9 cellular contexts compared by ENCODE assay signal in the genomic region with DNA sequence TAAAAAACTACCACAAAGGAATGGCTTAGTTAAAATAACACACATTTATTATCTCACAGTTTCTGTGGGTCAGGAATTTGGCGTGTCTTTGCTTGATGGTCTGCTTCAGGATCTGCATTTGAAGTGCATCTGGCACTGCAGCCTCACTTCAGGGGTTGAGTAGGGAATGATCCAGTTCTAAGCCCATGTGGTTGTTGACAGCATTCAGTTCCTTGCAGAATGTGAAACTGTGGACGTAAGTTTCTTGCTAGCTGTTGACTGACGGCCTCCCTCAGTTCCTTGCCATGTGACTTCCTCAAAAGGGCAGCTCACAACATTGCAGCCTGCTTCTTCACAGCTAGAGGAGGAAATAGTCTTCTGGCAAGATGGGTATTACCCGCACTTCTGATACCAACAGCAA. TPM values are rescaled to one million over a fixed set of nuclear protein-coding genes. Genes with fewer than 3 reads are reported as not detected.
A peak's percentile ranks its signal among the peaks of the same experiment; 100 is the strongest.
DNase-seq lines count a peak whose midpoint lies in the region; ATAC-seq, FAIRE-seq and TF ChIP-seq lines count a peak whose summit lies in the region.
"Had no signal": no experiment of that assay in that cellular context is flagged by ENCODE, and none has a peak within 500 bp of the region (broad histone marks: within the 10 kb centered on the region; RNA-seq: fewer than 3 reads in every experiment).

No MANE protein-coding gene starts in this region.

- no peak for TF ChIP-seq CTCF in CD8-positive, alpha-beta T cell (IDR thresholded peaks at IDR 0.05)
- no peak for TF ChIP-seq CTCF in gastrocnemius medialis (IDR thresholded peaks at IDR 0.05 in 4 of 5, conservative IDR thresholded peaks at IDR 0.05 in 1 of 5)

- FAIRE-seq in urothelium cell line (lab: Jason Lieb, UNC): no peak
- FAIRE-seq: pancreas had no signal

- H3K9me3 ChIP-seq in CD8-positive, alpha-beta T cell (ENCODE audit: low read length): no peaks in the 10 kb centered on the region
- H3K9me3 ChIP-seq in duodenal mucosa (ENCODE audit: control insufficient read depth in 1 of 2, low read length in 2 of 2): no peaks in the 10 kb centered on the region
- H3K9me3 ChIP-seq in gastrocnemius medialis: no peaks in the 10 kb centered on the region
- H3K9me3 ChIP-seq: pancreas had no signal

- peak overlapping the region; percentile 85 for H3K27ac Mint-ChIP-seq in CD8-positive, alpha-beta T cell
- peak overlapping the region; percentile 83 for H3K27ac Mint-ChIP-seq in T-helper 1 cell treated with Interleukin-12 subunit alpha and Interleukin-12 subunit beta and Interleukin-4 antibody, amounts not matched to agents 30 μg/mL and 1 μg/mL, for 36 hours

- H3K27me3 ChIP-seq in CD8-positive, alpha-beta T cell (ENCODE audit: insufficient read depth, low read length): no peaks in the 10 kb centered on the region
- H3K27me3 ChIP-seq in duodenal mucosa (ENCODE audit: control insufficient read depth in 1 of 2, insufficient read depth in 2 of 2, low read length in 2 of 2) (no peaks in the 10 kb centered on the region), gastrocnemius medialis (no peaks in the 10 kb centered on the region)
- H3K27me3 ChIP-seq: pancreas had no signal

- H3K27me3 Mint-ChIP-seq in CD8-positive, alpha-beta T cell (ENCODE audit: low read depth): no peaks in the 10 kb centered on the region
- no peaks in the 10 kb centered on the region for H3K27me3 Mint-ChIP-seq in T-helper 1 cell treated with Interleukin-12 subunit alpha and Interleukin-12 subunit beta and Interleukin-4 antibody, amounts not matched to agents 30 μg/mL and 1 μg/mL, for 36 hours (ENCODE audit: low read depth)

- peak in 6 of 7 experiments; percentile 14 to 62 (median 27) for DNase-seq in CD8-positive, alpha-beta T cell
- peak; percentile 34 to 37 for DNase-seq in gastrocnemius medialis
- no peak for DNase-seq in amniotic stem cell (lab: John Stamatoyannopoulos, UW)
- DNase-seq in urothelium cell line (ENCODE audit: low spot score): no peak

- no peaks in the 10 kb centered on the region for H3K9me3 Mint-ChIP-seq in CD8-positive, alpha-beta T cell
- H3K9me3 Mint-ChIP-seq in T-helper 1 cell treated with Interleukin-12 subunit alpha and Interleukin-12 subunit beta and Interleukin-4 antibody, amounts not matched to agents 30 μg/mL and 1 μg/mL, for 36 hours: no peaks in the 10 kb centered on the region

- peaks cover 30% of the 10 kb centered on the region for H3K4me1 Mint-ChIP-seq in CD8-positive, alpha-beta T cell (ENCODE audit: low read depth)
- H3K4me1 Mint-ChIP-seq in T-helper 1 cell treated with Interleukin-12 subunit alpha and Interleukin-12 subunit beta and Interleukin-4 antibody, amounts not matched to agents 30 μg/mL and 1 μg/mL, for 36 hours (ENCODE audit: low read depth): peaks cover 25% of the 10 kb centered on the region

- intact Hi-C loops in CD8-positive, alpha-beta T cell (cut with DNase I, micrococcal nuclease): loop anchor here in 1 of 2 experiments (5.0 kb wide), 1 partner anchor 114 kb away; a partner anchor contains a TSS
- intact Hi-C loops in gastrocnemius medialis (cut with DNase I; ENCODE audit: low total_unique reads): no loop called here

- peak overlapping the region; percentile 27 for H3K4me3 ChIP-seq in CD8-positive, alpha-beta T cell (ENCODE audit: low read depth, low read length)
- H3K4me3 ChIP-seq in duodenal mucosa (ENCODE audit: low read depth in 1 of 2, low read length in 2 of 2): peak overlapping the region; percentile 45 to 46
- H3K4me3 ChIP-seq in gastrocnemius medialis: no peak overlapping the region
- H3K4me3 ChIP-seq: pancreas had no signal

- in situ Hi-C loops in gastrocnemius medialis (cut with MboI; ENCODE audit: low sequenced_read_pairs in 4 of 4): no loop called here

- peak overlapping the region; percentile 72 for H3K4me3 Mint-ChIP-seq in CD8-positive, alpha-beta T cell
- H3K4me3 Mint-ChIP-seq in T-helper 1 cell treated with Interleukin-12 subunit alpha and Interleukin-12 subunit beta and Interleukin-4 antibody, amounts not matched to agents 30 μg/mL and 1 μg/mL, for 36 hours: peak overlapping the region; percentile 53

- H3K36me3 Mint-ChIP-seq in CD8-positive, alpha-beta T cell: no peaks in the 10 kb centered on the region
- H3K36me3 Mint-ChIP-seq in T-helper 1 cell treated with Interleukin-12 subunit alpha and Interleukin-12 subunit beta and Interleukin-4 antibody, amounts not matched to agents 30 μg/mL and 1 μg/mL, for 36 hours (ENCODE audit: low read depth): peaks cover 5% of the 10 kb centered on the region

- H3K27ac ChIP-seq in CD8-positive, alpha-beta T cell (ENCODE audit: low read depth, low read length): peak overlapping the region; percentile 2
- H3K27ac ChIP-seq in duodenal mucosa (ENCODE audit: low read depth, low read length) (no peak overlapping the region), gastrocnemius medialis (peak overlapping the region in 1 of 4 donors; percentile 24)

- POLR2A ChIA-PET in CD8-positive, alpha-beta T cell (lab: Charles Lee): no interaction called here

- CTCF ChIA-PET in CD8-positive, alpha-beta T cell (lab: Charles Lee): interaction anchor here (1.9 kb wide), 1 partner anchor 13 kb away, joined by 4 read pairs; no protein-coding TSS in a partner anchor

- no peaks in the 10 kb centered on the region for H3K36me3 ChIP-seq in CD8-positive, alpha-beta T cell (ENCODE audit: insufficient read depth, low read length)
- H3K36me3 ChIP-seq in duodenal mucosa (ENCODE audit: control insufficient read depth in 1 of 2, insufficient read depth in 2 of 2, low read length in 2 of 2) (no peaks in the 10 kb centered on the region), gastrocnemius medialis (no peaks in the 10 kb centered on the region)
- H3K36me3 ChIP-seq: pancreas had no signal

- no peak for TF ChIP-seq POLR2A in gastrocnemius medialis (IDR thresholded peaks at IDR 0.05)

- H3K9ac ChIP-seq in duodenal mucosa (ENCODE audit: low read depth in 1 of 2, low read length in 2 of 2): no peak overlapping the region

- H3K4me1 ChIP-seq in CD8-positive, alpha-beta T cell (ENCODE audit: insufficient read depth, low read length): peaks cover 24% of the 10 kb centered on the region
- H3K4me1 ChIP-seq in duodenal mucosa (ENCODE audit: control insufficient read depth in 1 of 2, insufficient read depth in 2 of 2, low read length in 2 of 2) (peaks cover 8 to 10% of the 10 kb centered on the region in 2 donors), gastrocnemius medialis (peaks cover 0 to 7% of the 10 kb centered on the region in 2 donors)
- H3K4me1 ChIP-seq: pancreas had no signal

- peak; percentile 90 for ATAC-seq in CD8-positive, alpha-beta T cell
- ATAC-seq in HG02642 (IDR thresholded peaks at IDR 0.05; ENCODE audit: poor library complexity, unreplicated experiment) (peak; percentile 76), gastrocnemius medialis (peak; percentile 52 to 65), HG03342 (IDR thresholded peaks at IDR 0.05; ENCODE audit: unreplicated experiment) (no peak)

RNA-seq across cellular contexts. Expression of a gene that starts 2.1 kb away (rescaled TPM):
- not detected for total RNA-seq in CD8-positive, alpha-beta T cell
- 1 to 10 TPM in 3 of 4 donors, not detected in 1; 1.1 to 3.1 (median 1.7) TPM for total RNA-seq in gastrocnemius medialis

RNA-seq across cellular contexts. Expression of a gene that starts 17.8 kb away (rescaled TPM):
- total RNA-seq in CD8-positive, alpha-beta T cell: not detected
- total RNA-seq in gastrocnemius medialis: 1 to 10 TPM; 1.2 to 4.0 (median 1.9) TPM

Comparison
In these comparisons a context has a peak if more than half of its experiments do, and no peak if none do; other contexts are left out.
1. DNase-seq: peak in CD8-positive, alpha-beta T cell (6 of 7) and gastrocnemius medialis (2 of 2); none in amniotic stem cell (single experiment) and urothelium cell line (single experiment).
2. H3K4me3 ChIP-seq: peak in CD8-positive, alpha-beta T cell (single experiment) and duodenal mucosa (2 of 2); none in gastrocnemius medialis (0 of 4).